In genomic region chr17:74610108-74610507, GRCh38 we compare ENCODE assay signal across 1 cellular context.
A peak's percentile ranks its signal among the peaks of the same experiment; 100 is the strongest.
TF ChIP-seq lines count a peak whose summit lies in the region.

No MANE protein-coding gene starts in this region.

TF ChIP-seq in A549, 52 proteins besides CTCF, POLR2A, EP300 and RAD21 (continued from another document):
- TF ChIP-seq BHLHE40 (IDR thresholded peaks at IDR 0.05; ENCODE audit: low read depth, low read length): no peak
- peak; percentile 65; the same call in 1 of the 2 replicates for TF ChIP-seq EHMT2 (IDR thresholded peaks at IDR 0.05; ENCODE audit: low read depth)
- TF ChIP-seq KDM1A (IDR thresholded peaks at IDR 0.05; ENCODE audit: low read depth): no peak
- no peak for TF ChIP-seq ELK1 (IDR thresholded peaks at IDR 0.05; ENCODE audit: low read depth, low read length)
- TF ChIP-seq ZSCAN20 (CRISPR knock-in tag; IDR thresholded peaks at IDR 0.05): no peak
